ENCODE assay signal across 36 cellular contexts in the genomic region with DNA sequence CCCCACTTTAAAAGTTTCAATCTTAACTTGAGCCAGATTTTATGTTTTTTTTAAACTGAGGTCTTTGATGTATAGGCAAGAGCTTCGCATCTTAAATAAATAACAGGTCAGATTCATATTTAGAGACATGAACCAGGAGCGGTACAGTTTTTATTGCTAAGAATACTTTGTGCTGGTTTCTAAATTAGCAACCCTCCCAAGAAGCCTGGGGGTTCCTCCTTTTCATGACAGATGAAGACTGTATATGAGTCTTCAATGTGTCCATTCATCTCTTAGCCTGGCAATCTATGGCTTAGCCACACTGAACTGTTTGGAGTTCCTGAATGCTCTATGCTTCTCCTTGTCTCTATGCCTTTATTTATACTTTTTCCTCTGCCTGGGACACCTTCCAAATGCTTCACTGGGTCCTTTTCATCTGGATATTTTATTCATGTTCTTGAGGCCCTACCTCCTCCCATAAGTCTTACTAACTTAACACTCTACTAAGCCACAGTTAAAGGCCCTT.
"Had no signal": no experiment of that assay in that cellular context is flagged by ENCODE, and none has a peak within 500 bp of the region (broad histone marks: within the 10 kb centered on the region; RNA-seq: fewer than 3 reads in every experiment).

No MANE protein-coding gene starts in this region.

- H3K9ac ChIP-seq: KMS-11 had no signal

- FAIRE-seq: RCC 7860 had no signal

- H3K27me3 ChIP-seq: brain microvascular endothelial cell had no signal

- H3K36me3 ChIP-seq: brain microvascular endothelial cell, WERI-Rb-1 had no signal

- DNase-seq: activated CD4-positive, alpha-beta memory T cell treated with anti-CD3 and anti-CD28 coated beads, Interleukin-2, amount 10 ng/mL, durations not matched to agents 7 days and 5 days; activated CD4-positive, alpha-beta T cell treated with anti-CD3 and anti-CD28 coated beads for 1 hour; activated CD4-positive, alpha-beta T cell treated with anti-CD3 and anti-CD28 coated beads for 48 hours; activated CD4-positive, CD25-positive, alpha-beta regulatory T cell; activated CD8-positive, alpha-beta memory T cell treated with anti-CD3 and anti-CD28 coated beads for 24 hours; activated CD8-positive, alpha-beta memory T cell treated with anti-CD3 and anti-CD28 coated beads, Interleukin-2, amount 10 ng/mL, durations not matched to agents 7 days and 5 days; activated CD8-positive, alpha-beta memory T cell treated with anti-CD3 and anti-CD28 coated beads, Interleukin-2, amount 50 U/mL, for 48 hours; activated effector memory CD4-positive, alpha-beta T cell treated with anti-CD3 and anti-CD28 coated beads, Interleukin-2, amount 50 U/mL, for 16 hours; activated naive CD4-positive, alpha-beta T cell; activated naive CD4-positive, alpha-beta T cell treated with anti-CD3 and anti-CD28 coated beads, Interleukin-2, amount 50 U/mL, for 16 hours; activated naive CD8-positive, alpha-beta T cell treated with anti-CD3 and anti-CD28 coated beads for 36 hours; activated T-cell treated with anti-CD3 and anti-CD28 coated beads, Interleukin-2, amount 50 U/mL, for 1 hour; activated T-cell treated with anti-CD3 and anti-CD28 coated beads, Interleukin-2, amount 50 U/mL, for 72 hours; amniotic stem cell; aorta; brain microvascular endothelial cell; central memory CD4-positive, alpha-beta T cell; MM.1S; MV-4-11; NCI-H1092; NCI-H1417; NCI-H146; NCI-H187; NCI-H2029 treated with DMSO at 0.1 percent for 48 hours; NCI-H2107; NCI-H2171; NCI-H226; NCI-H446 treated with DMSO at 0.1 percent for 48 hours; NCI-H524 treated with DMSO at 0.1 percent for 48 hours; PC-9; Right ventricle myocardium superior; T1000; WERI-Rb-1 had no signal

- H3K27ac ChIP-seq: brain microvascular endothelial cell, KMS-11, PC-9, SK-N-MC, WERI-Rb-1 had no signal

- H3K4me3 ChIP-seq: PC-9, SK-N-MC had no signal
